In the genomic region with DNA sequence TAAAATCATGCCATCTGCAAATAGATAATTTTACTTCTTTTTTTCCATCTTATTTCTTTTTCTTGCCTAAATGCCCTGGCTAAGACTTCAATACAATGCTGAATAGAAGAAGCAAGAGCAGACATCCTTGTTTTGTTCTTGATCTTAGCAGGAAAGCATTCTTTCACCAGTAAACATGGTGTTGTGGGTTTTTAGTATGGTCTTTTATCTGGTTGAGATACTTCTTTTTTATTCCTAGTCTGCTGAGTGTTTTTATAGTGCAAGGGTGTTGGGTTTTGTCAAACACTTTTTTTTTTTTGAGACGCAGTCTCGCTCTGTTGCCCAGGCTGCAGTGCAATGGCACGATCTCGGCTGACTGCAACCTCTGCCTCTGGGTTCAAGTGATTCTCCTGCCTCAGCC, we compare ENCODE assay signal across 27 cellular contexts.
"Had no signal": no experiment of that assay in that cellular context is flagged by ENCODE, and none has a peak within 500 bp of the region (broad histone marks: within the 10 kb centered on the region; RNA-seq: fewer than 3 reads in every experiment).

No MANE protein-coding gene starts in this region.

- H3K4me1 ChIP-seq: neural progenitor cell, parathyroid adenoma, psoas muscle, right lobe of liver, sigmoid colon, stomach, thyroid gland, tibial nerve, upper lobe of left lung, vagina had no signal

- H3K27ac Mint-ChIP-seq: nephron; neural progenitor cell; progenitor cell of endocrine pancreas; stimulated activated effector memory CD8-positive, alpha-beta T cell treated with anti-CD3 and anti-CD28 coated beads, Interleukin-12 subunit alpha, Interleukin-12 subunit beta, amount 100 ng/mL, for 72 hours; stimulated activated naive B cell treated with anti-CD40 and anti-IgM and Interleukin-4, amounts not matched to agents 10 μg/mL and 1 μg/mL and 100 μg/mL, for 72 hours; stimulated activated naive CD8-positive, alpha-beta T cell treated with anti-CD3 and anti-CD28 coated beads, Interleukin-15, Interleukin-2, amounts not matched to agents 100 ng/mL and 50 ng/mL, for 24 hours had no signal

- H3K4me1 Mint-ChIP-seq: nephron; neural progenitor cell; stimulated activated effector memory CD8-positive, alpha-beta T cell treated with anti-CD3 and anti-CD28 coated beads, Interleukin-12 subunit alpha, Interleukin-12 subunit beta, amount 100 ng/mL, for 72 hours; stimulated activated naive B cell treated with anti-CD40 and anti-IgM and Interleukin-4, amounts not matched to agents 10 μg/mL and 1 μg/mL and 100 μg/mL, for 72 hours had no signal

- H3K27ac ChIP-seq: neural progenitor cell, ovary, parathyroid adenoma, psoas muscle, right lobe of liver, sigmoid colon, stomach, thoracic aorta, thyroid gland, tibial nerve, upper lobe of left lung, vagina had no signal

- H3K27me3 ChIP-seq: neural progenitor cell, ovary, right lobe of liver, sigmoid colon, stomach, thyroid gland, tibial nerve, upper lobe of left lung, vagina had no signal

- H3K4me3 ChIP-seq: neural progenitor cell, ovary, psoas muscle, right lobe of liver, sigmoid colon, stomach, thoracic aorta, thyroid gland, tibial nerve, upper lobe of left lung, vagina had no signal

- H3K4me3 Mint-ChIP-seq: nephron; neural progenitor cell; stimulated activated effector memory CD8-positive, alpha-beta T cell treated with anti-CD3 and anti-CD28 coated beads, Interleukin-12 subunit alpha, Interleukin-12 subunit beta, amount 100 ng/mL, for 72 hours; stimulated activated naive B cell treated with anti-CD40 and anti-IgM and Interleukin-4, amounts not matched to agents 10 μg/mL and 1 μg/mL and 100 μg/mL, for 72 hours; stimulated activated naive CD8-positive, alpha-beta T cell treated with anti-CD3 and anti-CD28 coated beads, Interleukin-15, Interleukin-2, amounts not matched to agents 100 ng/mL and 50 ng/mL, for 24 hours had no signal

- H3K27me3 Mint-ChIP-seq: progenitor cell of endocrine pancreas; stimulated activated naive B cell treated with anti-CD40 and anti-IgM and Interleukin-4, amounts not matched to agents 10 μg/mL and 1 μg/mL and 100 μg/mL, for 72 hours; stimulated activated naive CD8-positive, alpha-beta T cell treated with anti-CD3 and anti-CD28 coated beads, Interleukin-15, Interleukin-2, amounts not matched to agents 100 ng/mL and 50 ng/mL, for 24 hours had no signal

- H3K9me3 ChIP-seq: ovary, psoas muscle, right lobe of liver, sigmoid colon, stomach, thoracic aorta, thyroid gland, tibial nerve, upper lobe of left lung, vagina had no signal

- DNase-seq: occipital lobe; ovary; posterior cingulate gyrus; psoas muscle; right cardiac atrium; right lobe of liver; sigmoid colon; small intestine; stimulated activated CD4-positive, alpha-beta T cell treated with anti-CD3 and anti-CD28 coated beads, Interleukin-15, amount 100 ng/mL, for 24 hours; stimulated activated CD4-positive, alpha-beta T cell treated with anti-CD3 and anti-CD28 coated beads, Interleukin-2, amount 100 ng/mL, for 24 hours; stimulated activated CD4-positive, alpha-beta T cell treated with anti-CD3 and anti-CD28 coated beads, Interleukin-2, amount 100 ng/mL, for 48 hours; stimulated activated CD4-positive, alpha-beta T cell treated with anti-CD3 and anti-CD28 coated beads, Interleukin-4, amount 100 ng/mL, for 24 hours; stimulated activated naive B cell treated with anti-CD40 and anti-IgM and Interleukin-4, amounts not matched to agents 10 μg/mL and 1 μg/mL and 100 μg/mL, for 72 hours; stimulated activated naive CD4-positive, alpha-beta T cell treated with Interleukin-2 at 50 U/mL for 16 hours; stomach; thyroid gland; trophoblast cell; upper lobe of left lung had no signal

- ATAC-seq: psoas muscle; right cardiac atrium; right lobe of liver; stimulated activated effector memory CD8-positive, alpha-beta T cell treated with anti-CD3 and anti-CD28 coated beads, Interleukin-12 subunit alpha, Interleukin-12 subunit beta, amount 100 ng/mL, for 72 hours; stimulated activated naive B cell treated with anti-CD40 and anti-IgM and Interleukin-4, amounts not matched to agents 10 μg/mL and 1 μg/mL and 100 μg/mL, for 72 hours had no signal

- H3K36me3 ChIP-seq: neural progenitor cell, ovary, right lobe of liver, sigmoid colon, thoracic aorta, thyroid gland, tibial nerve, vagina had no signal

- H3K9me3 Mint-ChIP-seq: stimulated activated effector memory CD8-positive, alpha-beta T cell treated with anti-CD3 and anti-CD28 coated beads, Interleukin-12 subunit alpha, Interleukin-12 subunit beta, amount 100 ng/mL, for 72 hours; stimulated activated naive CD8-positive, alpha-beta T cell treated with anti-CD3 and anti-CD28 coated beads, Interleukin-15, Interleukin-2, amounts not matched to agents 100 ng/mL and 50 ng/mL, for 24 hours had no signal
